In genomic region chr1:168386949-168387586, GRCh38 we compare ENCODE assay signal across 8 cellular contexts.
DNase-seq lines count a peak whose midpoint lies in the region; ATAC-seq and TF ChIP-seq lines count a peak whose summit lies in the region.

No MANE protein-coding gene starts in this region.

- ATAC-seq in GM21381 (IDR thresholded peaks at IDR 0.05; ENCODE audit: unreplicated experiment), result no peak

- H3K36me3 Mint-ChIP-seq in nephron (ENCODE audit: low read depth), result no peaks in the 10 kb centered on the region

- H3K27ac ChIP-seq in cingulate gyrus (ENCODE audit: low read depth, low read length), result peak overlapping the region; percentile 58

- in situ Hi-C loops in KBM-7 (cut with MboI; ENCODE audit: low pct_unique_long_range_greater_than_20kb, low sequenced_read_pairs), result no loop called here

- no peak overlapping the region for H3K27ac Mint-ChIP-seq in nephron

- H3K4me1 Mint-ChIP-seq in nephron, result peaks cover 7% of the 10 kb centered on the region

- DNase-seq in NCI-H524 (lab: John Stamatoyannopoulos, UW) (peak; percentile 18 to 59), NCI-H524 treated with DMSO at 0.1 percent for 48 hours (lab: John Stamatoyannopoulos, UW) (no peak), KBM-7 (no peak)
- peak; percentile 71 to 78 for DNase-seq in activated CD4-positive, alpha-beta T cell treated with anti-CD3 and anti-CD28 coated beads, Interleukin-2, amount 50 U/mL, for 4 hours
- peak; percentile 68 for DNase-seq in stimulated activated naive CD4-positive, alpha-beta T cell treated with Interleukin-2 at 50 U/mL for 16 hours (lab: John Stamatoyannopoulos, UW)

- H3K9me3 Mint-ChIP-seq in nephron, result no peaks in the 10 kb centered on the region

- peak in 1 of 3 experiments; percentile 11 for TF ChIP-seq CTCF in nephron (IDR thresholded peaks at IDR 0.05; ENCODE audit: unreplicated experiment in 3 of 3)

- H3K27me3 Mint-ChIP-seq in nephron (ENCODE audit: low read depth), result peaks cover 22% of the 10 kb centered on the region

- peak overlapping the region in 2 of 3 experiments; percentile 21 to 61 for H3K4me3 Mint-ChIP-seq in nephron

Comparison
In these comparisons a context has a peak if more than half of its experiments do, and no peak if none do; other contexts are left out.
1. DNase-seq: peak in NCI-H524 (2 of 2), activated CD4-positive, alpha-beta T cell treated with anti-CD3 and anti-CD28 coated beads, Interleukin-2, amount 50 U/mL, for 4 hours (2 of 2) and stimulated activated naive CD4-positive, alpha-beta T cell treated with Interleukin-2 at 50 U/mL for 16 hours (single experiment); none in NCI-H524 treated with DMSO at 0.1 percent for 48 hours (single experiment) and KBM-7 (single experiment).